Comparison of ENCODE assay signal across 1 cellular context in genomic region chrX:23907106-23907495, GRCh38.
TF ChIP-seq lines count a peak whose summit lies in the region.

No MANE protein-coding gene starts in this region.

TF ChIP-seq in endothelial cell of umbilical vein, 7 proteins besides CTCF, POLR2A, EP300 and RAD21 (continued from another document):
- TF ChIP-seq GATA2 (IDR thresholded peaks at IDR 0.05; ENCODE audit: insufficient read depth, insufficient read length, low read depth, low read length) (no peak), POLR2AphosphoS5 (IDR thresholded peaks at IDR 0.05; ENCODE audit: insufficient read depth, low read depth, low read length) (no peak), JUN (IDR thresholded peaks at IDR 0.05; ENCODE audit: borderline replicate concordance, insufficient read depth, insufficient read length, low read depth) (no peak)
